6 cellular contexts compared by ENCODE assay signal in genomic region chrX:52907137-52907536, GRCh38. TPM values are rescaled to one million over a fixed set of nuclear protein-coding genes. Genes with fewer than 3 reads are reported as not detected.
"Had no signal": no experiment of that assay in that cellular context is flagged by ENCODE, and none has a peak within 500 bp of the region (broad histone marks: within the 10 kb centered on the region; RNA-seq: fewer than 3 reads in every experiment).

No MANE protein-coding gene starts in this region.

RNA-seq across cellular contexts. Expression of gene XAGE3, which starts 39.3 kb away (rescaled TPM):
- total RNA-seq: GM23248, GM23338, H1, H7, H9, HFFc6 had no signal
